ENCODE assay signal across 1 cellular context in the genomic region with DNA sequence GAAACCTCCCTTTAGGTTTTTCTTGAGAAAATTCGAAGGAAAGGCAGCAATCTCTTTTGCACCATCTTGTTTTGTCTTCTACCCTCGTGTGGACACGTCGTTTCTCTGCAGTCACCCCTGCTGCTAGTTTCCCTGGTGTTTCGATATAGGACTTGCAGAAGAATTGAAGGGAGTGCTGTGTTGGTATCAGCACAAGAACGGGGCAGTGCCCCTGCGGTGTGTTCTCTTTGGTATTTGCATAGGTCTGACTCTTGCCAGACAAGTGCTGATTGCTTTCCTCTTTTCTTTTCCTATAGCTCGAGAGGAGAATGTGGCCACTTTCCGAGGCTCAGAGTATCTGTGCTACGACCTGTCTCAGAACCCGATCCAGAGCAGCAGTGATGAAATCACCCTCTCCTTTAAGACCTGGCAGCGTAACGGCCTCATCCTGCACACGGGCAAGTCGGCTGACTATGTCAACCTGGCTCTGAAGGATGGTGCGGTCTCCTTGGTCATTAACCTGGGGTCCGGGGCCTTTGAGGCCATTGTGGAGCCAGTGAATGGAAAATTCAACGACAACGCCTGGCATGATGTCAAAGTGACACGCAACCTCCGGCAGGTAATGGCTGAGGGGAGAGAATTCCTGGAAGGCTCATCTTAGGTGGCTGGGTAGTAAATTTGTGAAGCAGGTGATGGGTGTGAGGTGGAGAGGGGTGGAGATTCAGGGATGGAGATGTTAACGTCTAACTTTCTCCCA.
TF ChIP-seq lines count a peak whose summit lies in the region.

No MANE protein-coding gene starts in this region.

TF ChIP-seq in WTC11, 78 proteins besides CTCF, POLR2A, EP300 and RAD21:
- TF ChIP-seq AFF4 (CRISPR knock-in tag; IDR thresholded peaks at IDR 0.05; ENCODE audit: borderline replicate concordance) (no peak), NR3C1 (CRISPR knock-in tag; conservative IDR thresholded peaks at IDR 0.05; ENCODE audit: low read depth) (no peak)
